7 cellular contexts compared by ENCODE assay signal in the genomic region with DNA sequence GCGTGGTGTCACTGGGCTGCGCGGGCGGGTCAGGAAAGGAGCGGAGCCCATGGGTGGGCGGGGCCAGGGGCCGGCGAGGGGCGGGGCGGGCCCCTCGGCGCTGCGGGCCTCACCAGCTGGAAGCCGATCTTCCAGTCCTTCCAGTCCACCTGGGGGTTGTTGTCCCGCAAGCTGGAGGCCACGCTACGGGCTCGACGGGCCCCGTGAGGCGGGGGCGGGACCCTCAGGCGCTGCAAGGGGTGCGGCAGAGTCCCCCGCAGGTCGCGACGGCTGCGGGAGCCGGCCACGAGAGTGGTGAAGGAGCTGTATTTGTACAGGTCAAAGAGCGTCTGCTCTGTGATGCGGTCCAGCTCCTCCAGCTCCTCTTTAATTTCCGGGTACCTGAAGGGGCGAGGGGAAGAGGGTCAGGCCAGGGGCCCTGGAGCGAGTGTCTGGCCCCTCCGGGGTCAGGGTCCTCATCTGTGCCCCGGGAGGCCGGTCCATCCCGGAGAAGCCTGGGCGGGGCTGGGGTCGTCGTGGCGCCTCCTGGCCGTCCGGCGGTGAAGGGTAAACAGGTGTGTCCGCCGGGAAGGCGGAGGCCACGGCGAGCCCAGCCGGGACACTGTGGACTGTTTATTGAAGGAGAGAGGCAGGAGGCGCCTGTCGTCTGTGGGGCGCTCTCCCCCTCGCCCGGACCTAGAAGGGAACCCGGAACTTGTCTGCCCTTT. TPM values are rescaled to one million over a fixed set of nuclear protein-coding genes. Genes with fewer than 3 reads are reported as not detected.
DNase-seq lines count a peak whose midpoint lies in the region; ATAC-seq and TF ChIP-seq lines count a peak whose summit lies in the region.

No MANE protein-coding gene starts in this region.

- H3K4me3 ChIP-seq in hepatocyte: peak overlapping the region; percentile 23
- H3K4me3 ChIP-seq in skin epidermis: peak overlapping the region; percentile 51 to 73 (median 52)

- H3K36me3 Mint-ChIP-seq in T-cell: no peaks in the 10 kb centered on the region

- ATAC-seq in T-cell (replicated peaks in 1 of 4) (peak; percentile 82 to 83 (median 82)), HG03565 (IDR thresholded peaks at IDR 0.05; ENCODE audit: unreplicated experiment) (no peak)

- peaks cover 32 to 45% (median 44%) of the 10 kb centered on the region in 3 donors for H3K4me1 Mint-ChIP-seq in T-cell

- H3K27ac ChIP-seq in adipose tissue (ENCODE audit: low read depth, low read length) (peak overlapping the region; percentile 87), hepatocyte (peak overlapping the region; percentile 97), skin epidermis (peak overlapping the region; percentile 78 to 97 (median 93))

- H2AFZ ChIP-seq in hepatocyte: peak overlapping the region; percentile 53

- no peaks in the 10 kb centered on the region for H3K27me3 Mint-ChIP-seq in T-cell

- H3K27me3 ChIP-seq in hepatocyte: no peaks in the 10 kb centered on the region

- no peaks in the 10 kb centered on the region for H3K36me3 ChIP-seq in hepatocyte (replicated peaks; ENCODE audit: insufficient read depth, low read depth)

- peak overlapping the region; percentile 89 to 90 for H3K27ac Mint-ChIP-seq in T-cell

- POLR2A ChIA-PET in T-cell (lab: Charles Lee): interaction anchor here in 1 of 2 donors (1.4 kb wide), 1 partner anchor 27 kb away, joined by 5 read pairs; no protein-coding TSS in a partner anchor

- H3K4me2 ChIP-seq in hepatocyte: peak overlapping the region; percentile 80

- peaks cover 10% of the 10 kb centered on the region for H3K79me2 ChIP-seq in hepatocyte

- H3K4me3 Mint-ChIP-seq in T-cell: peak overlapping the region; percentile 59 to 83 (median 78)

- TF ChIP-seq CTCF in GM20000 (IDR thresholded peaks at IDR 0.05; ENCODE audit: extremely low read depth, missing control alignments) (no peak), hepatocyte (IDR thresholded peaks at IDR 0.05; ENCODE audit: poor library complexity) (no peak)

- no peaks in the 10 kb centered on the region for H3K9me2 ChIP-seq in hepatocyte (replicated peaks; ENCODE audit: insufficient read depth)

- no peaks in the 10 kb centered on the region for H4K20me1 ChIP-seq in hepatocyte (ENCODE audit: insufficient read depth, poor library complexity, severe bottlenecking)

- WGBS in adipose tissue, 3 donors: 1 to 5% (median 3%) methylated on average over 51 to 59 of the region's 59 CpGs
- 2% methylated on average over 40 of the region's 59 CpGs for WGBS in hepatocyte (ENCODE audit: low lambda C conversion rate, missing lambda C conversion rate)

- peaks cover 10% of the 10 kb centered on the region for H3K4me1 ChIP-seq in hepatocyte (ENCODE audit: insufficient read depth)

- CTCF ChIA-PET in T-cell (lab: Charles Lee): interaction anchor here (0.7 to 6.7 kb wide), 7 partner anchors 18 to 109 kb away, joined by 3 to 74 read pairs (median 7); no protein-coding TSS in a partner anchor

- no peaks in the 10 kb centered on the region for H3K9me3 Mint-ChIP-seq in T-cell

- DNase-seq in GM20000 (ENCODE audit: low spot score) (peak; percentile 89), T-cell (peak in 30 of 34 experiments; percentile 27 to 67 (median 51)), hepatocyte (ENCODE audit: low spot score) (peak; percentile 92), NCI-H1048 (lab: John Stamatoyannopoulos, UW) (no peak)

- H3K9me3 ChIP-seq in hepatocyte (ENCODE audit: low read depth): no peaks in the 10 kb centered on the region

RNA-seq across cellular contexts. Expression of gene SCNN1A, which starts 11.9 kb away (rescaled TPM):
- 1 to 10 TPM; 1.0 to 3.4 (median 2.6) TPM for total RNA-seq in T-cell
- 10 to 100 TPM in 1 of 3 donors, 1 to 10 TPM in 2; 1.0 to 17.0 (median 5.0) TPM for polyA plus RNA-seq in adipose tissue
- total RNA-seq in hepatocyte: 21.7 and 28.6 TPM in 2 replicates
- 28.4 and 30.0 TPM in 2 replicates for polyA plus RNA-seq in hepatocyte

RNA-seq across cellular contexts. Expression of gene LTBR, which starts 20.5 kb away (rescaled TPM):
- total RNA-seq in T-cell: 1 to 10 TPM in 2 of 5 donors, under 1 TPM in 2, not detected in 1; 0.56 to 1.6 (median 1.2) TPM
- polyA plus RNA-seq in adipose tissue: 100 to 1,000 TPM in 1 of 3 donors, 10 to 100 TPM in 2; 53.4 to 132 (median 60.0) TPM
- 35.4 and 42.4 TPM in 2 replicates for total RNA-seq in hepatocyte
- 75.2 and 79.8 TPM in 2 replicates for polyA plus RNA-seq in hepatocyte

RNA-seq across cellular contexts. Expression of gene TNFRSF1A, which starts 21.6 kb away (rescaled TPM):
- total RNA-seq in T-cell: 10 to 100 TPM; 32.3 to 88.0 (median 86.5) TPM
- polyA plus RNA-seq in adipose tissue: 100 to 1,000 TPM in 1 of 3 donors, 10 to 100 TPM in 2; 46.8 to 238 (median 68.9) TPM
- total RNA-seq in hepatocyte: 110 and 147 TPM in 2 replicates
- 168 and 188 TPM in 2 replicates for polyA plus RNA-seq in hepatocyte

RNA-seq across cellular contexts. Expression of gene PLEKHG6, which starts 53.0 kb away (rescaled TPM):
- total RNA-seq in T-cell (under 1 TPM in 2 of 5 donors, not detected in 3; 0.13 to 0.38 TPM), hepatocyte (36.3 and 85.7 TPM in 2 replicates)
- polyA plus RNA-seq in adipose tissue (100 to 1,000 TPM in 1 of 3 donors, 1 to 10 TPM in 2; 8.7 to 117 (median 9.8) TPM), hepatocyte (43.6 and 52.2 TPM in 2 replicates)

Comparison
In these comparisons a context has a peak if more than half of its experiments do, and no peak if none do; other contexts are left out.
1. RNA of gene LTBR, which starts 20.5 kb away (total RNA-seq): 35.4 to 42.4 TPM in hepatocyte; 0.56 to 1.6 TPM in T-cell; every median in the first group is over 10 times any median in the second.
2. Peak in every context shown above with its lines, with median percentiles within 50 percentile points of each other: H3K27ac ChIP-seq.